ENCODE assay signal across 10 cellular contexts in genomic region chr1:152495066-152495675, GRCh38. TPM values are rescaled to one million over a fixed set of nuclear protein-coding genes. Genes with fewer than 3 reads are reported as not detected.
DNase-seq lines count a peak whose midpoint lies in the region; ATAC-seq and TF ChIP-seq lines count a peak whose summit lies in the region.
"Had no signal": no experiment of that assay in that cellular context is flagged by ENCODE, and none has a peak within 500 bp of the region (broad histone marks: within the 10 kb centered on the region; RNA-seq: fewer than 3 reads in every experiment).

No MANE protein-coding gene starts in this region.

- H3K36me3 Mint-ChIP-seq in HFFc6 (ENCODE audit: low read depth), result no peaks in the 10 kb centered on the region
- H3K36me3 Mint-ChIP-seq in naive thymus-derived CD8-positive, alpha-beta T cell, result no peaks in the 10 kb centered on the region
- H3K36me3 Mint-ChIP-seq: CD4-positive, CD25-positive, alpha-beta regulatory T cell; naive B cell had no signal

- intact Hi-C loops in left lung (cut with DNase I), result no loop called here

- no peaks in the 10 kb centered on the region for H3K9me3 ChIP-seq in left lung

- no peaks in the 10 kb centered on the region for H3K36me3 ChIP-seq in left lung

- POLR2A ChIA-PET in naive thymus-derived CD8-positive, alpha-beta T cell (lab: Charles Lee), result no interaction called here

- no peak overlapping the region for H3K4me3 Mint-ChIP-seq in HFFc6
- H3K4me3 Mint-ChIP-seq in naive thymus-derived CD8-positive, alpha-beta T cell, result no peak overlapping the region
- H3K4me3 Mint-ChIP-seq: CD4-positive, CD25-positive, alpha-beta regulatory T cell; naive B cell had no signal

- H3K27ac Mint-ChIP-seq in HFFc6, result no peak overlapping the region
- H3K27ac Mint-ChIP-seq in naive thymus-derived CD8-positive, alpha-beta T cell, result no peak overlapping the region
- H3K27ac Mint-ChIP-seq: CD4-positive, CD25-positive, alpha-beta regulatory T cell had no signal

- no peaks in the 10 kb centered on the region; the same call in 1 of the 2 replicates for H3K9me3 Mint-ChIP-seq in HFFc6
- H3K9me3 Mint-ChIP-seq in naive thymus-derived CD8-positive, alpha-beta T cell, result peaks cover 0 to 3% (median 0%) of the 10 kb centered on the region in 9 donors
- H3K9me3 Mint-ChIP-seq: naive B cell had no signal

- DNase-seq in NK-92 treated with Interleukin-12 subunit alpha and Interleukin-12 subunit beta, amount 100 ng/mL, for 24 hours (lab: John Stamatoyannopoulos, UW), result peak; percentile 11
- DNase-seq in NK-92 (lab: John Stamatoyannopoulos, UW; ENCODE audit: unreplicated experiment) (no peak), HFFc6 (peak; percentile 8), SW480 (ENCODE audit: low spot score) (peak; percentile 19), left lung (no peak)
- DNase-seq in effector CD8-positive, alpha-beta T cell (lab: John Stamatoyannopoulos, UW), result no peak
- DNase-seq in naive thymus-derived CD8-positive, alpha-beta T cell, result no peak
- DNase-seq: naive B cell had no signal

- H3K27ac ChIP-seq in left lung, result no peak overlapping the region

- H3K27me3 ChIP-seq in left lung, result no peaks in the 10 kb centered on the region

- no peak for ATAC-seq in left lung
- ATAC-seq in GM18519 (IDR thresholded peaks at IDR 0.05; ENCODE audit: low FRiP score, unreplicated experiment), result no peak
- no peak for ATAC-seq in naive thymus-derived CD8-positive, alpha-beta T cell

- no peaks in the 10 kb centered on the region for H3K4me1 Mint-ChIP-seq in HFFc6 (ENCODE audit: low read depth)
- H3K4me1 Mint-ChIP-seq in naive thymus-derived CD8-positive, alpha-beta T cell, result no peaks in the 10 kb centered on the region
- H3K4me1 Mint-ChIP-seq: CD4-positive, CD25-positive, alpha-beta regulatory T cell; naive B cell had no signal

- peaks cover 3% of the 10 kb centered on the region for H3K27me3 Mint-ChIP-seq in HFFc6 (ENCODE audit: insufficient read depth)
- H3K27me3 Mint-ChIP-seq in naive thymus-derived CD8-positive, alpha-beta T cell, result peaks cover 2 to 25% (median 14%) of the 10 kb centered on the region in 5 donors
- H3K27me3 Mint-ChIP-seq: CD4-positive, CD25-positive, alpha-beta regulatory T cell had no signal

- H3K4me1 ChIP-seq in left lung, result no peaks in the 10 kb centered on the region

- no peak overlapping the region for H3K4me3 ChIP-seq in left lung

- TF ChIP-seq CTCF in HFFc6 (IDR thresholded peaks at IDR 0.05) (peak; percentile 75), left lung (IDR thresholded peaks at IDR 0.05) (peak; percentile 20 to 35)

RNA-seq across cellular contexts. Expression of gene LCE5A, which starts 15.4 kb away (rescaled TPM):
- not detected for total RNA-seq in HFFc6 (2021; fragmentation: NEBNext Ultra II Directional; extraction: Animal tissue kit (Norgen Biotek cat#: 25700))
- not detected for total RNA-seq in left lung
- not detected for total RNA-seq in naive thymus-derived CD8-positive, alpha-beta T cell
- polyA plus RNA-seq in naive thymus-derived CD8-positive, alpha-beta T cell, result not detected
- total RNA-seq: CD4-positive, CD25-positive, alpha-beta regulatory T cell had no signal
- polyA plus RNA-seq: CD4-positive, CD25-positive, alpha-beta regulatory T cell had no signal

RNA-seq across cellular contexts. Expression of gene CRCT1, which starts 19.1 kb away (rescaled TPM):
- not detected for total RNA-seq in HFFc6 (2021; fragmentation: NEBNext Ultra II Directional; extraction: Animal tissue kit (Norgen Biotek cat#: 25700))
- not detected for total RNA-seq in left lung
- not detected for total RNA-seq in naive thymus-derived CD8-positive, alpha-beta T cell
- polyA plus RNA-seq in naive thymus-derived CD8-positive, alpha-beta T cell, result not detected
- total RNA-seq: CD4-positive, CD25-positive, alpha-beta regulatory T cell had no signal
- polyA plus RNA-seq: CD4-positive, CD25-positive, alpha-beta regulatory T cell had no signal

Comparison
In these comparisons a context has a peak if more than half of its experiments do, and no peak if none do; other contexts are left out.
1. DNase-seq: peak in NK-92 treated with Interleukin-12 subunit alpha and Interleukin-12 subunit beta, amount 100 ng/mL, for 24 hours (single experiment), HFFc6 (single experiment) and SW480 (single experiment); none in NK-92 (single experiment), left lung (0 of 2), effector CD8-positive, alpha-beta T cell (single experiment) and naive thymus-derived CD8-positive, alpha-beta T cell (0 of 10).